Comparison of ENCODE assay signal across 8 cellular contexts in genomic region chr11:63614136-63614664, GRCh38. TPM values are rescaled to one million over a fixed set of nuclear protein-coding genes. Genes with fewer than 3 reads are reported as not detected.
DNase-seq lines count a peak whose midpoint lies in the region; ATAC-seq and TF ChIP-seq lines count a peak whose summit lies in the region.

Gene PLAAT3, minus strand, starts transcription at chr11:63614433. Its CDS starts 419 bp downstream, at chr11:63614014.

- no peak within 1 kb of the TSS for H3K27ac ChIP-seq in AG04450 (ENCODE audit: low read depth, low read length)
- H3K27ac ChIP-seq in esophagus (ENCODE audit: low read depth in 2 of 2, low read length in 1 of 2) = peak within 1 kb of the TSS; percentile 24 to 56
- H3K27ac ChIP-seq in stomach = peak within 1 kb of the TSS; percentile 79 to 91 (median 84)

- POLR2A ChIA-PET in AG04450 (lab: Yijun Ruan, JAX) = no interaction called here

- TF ChIP-seq EP300 in stomach (IDR thresholded peaks at IDR 0.05) = no peak

- TF ChIP-seq CTCF in AG04450 (IDR thresholded peaks at IDR 0.05; ENCODE audit: low read depth, low read length) (no peak), stomach (IDR thresholded peaks at IDR 0.05) (no peak)

- H3K9me3 ChIP-seq in AG04450 (ENCODE audit: control insufficient read depth, insufficient read depth, low read length) (no peaks in the 10 kb centered on the region; the same call in 1 of the 2 replicates), esophagus (ENCODE audit: control insufficient read depth in 2 of 2, insufficient read depth in 1 of 2, low read depth in 1 of 2, low read length in 1 of 2) (no peaks in the 10 kb centered on the region), stomach (no peaks in the 10 kb centered on the region)

- H3K4me3 ChIP-seq in AG04450 (ENCODE audit: low read depth, low read length) (peak within 1 kb of the TSS; percentile 67), esophagus (ENCODE audit: low read depth in 1 of 2, low read length in 2 of 2) (peak within 1 kb of the TSS; percentile 46 to 53), stomach (peak within 1 kb of the TSS; percentile 56 to 81 (median 78))

- CTCF ChIA-PET in AG04450 (lab: Charles Lee) = no interaction called here

- intact Hi-C loops in stomach (cut with DNase I; ENCODE audit: low total_unique reads) = no loop called here

- H3K27me3 ChIP-seq in AG04450 (ENCODE audit: control insufficient read depth, insufficient read depth, low read length) (no peaks in the 10 kb centered on the region), esophagus (ENCODE audit: control insufficient read depth in 1 of 2, insufficient read depth in 2 of 2, low read length in 2 of 2) (no peaks in the 10 kb centered on the region), stomach (no peaks in the 10 kb centered on the region)

- DNase-seq in AG04450 (ENCODE audit: low read depth, low spot score) = no peak
- DNase-seq in NCI-H1930 (lab: John Stamatoyannopoulos, UW) = peak; percentile 36 to 54
- peak; percentile 31 for DNase-seq in activated T-cell treated with anti-CD3 and anti-CD28 coated beads for 48 hours (ENCODE audit: low read depth)
- DNase-seq in midbrain (lab: John Stamatoyannopoulos, UW) = peak; percentile 81
- DNase-seq in stomach = peak; percentile 85

- TF ChIP-seq POLR2A in stomach (IDR thresholded peaks at IDR 0.05) = peak in 1 of 4 donors; percentile 45

- H3K36me3 ChIP-seq in esophagus (ENCODE audit: control insufficient read depth in 2 of 2, insufficient read depth in 2 of 2, low read length in 1 of 2) (no peaks in the 10 kb centered on the region), stomach (no peaks in the 10 kb centered on the region)

- peak; percentile 44 for ATAC-seq in GM18907 (IDR thresholded peaks at IDR 0.05; ENCODE audit: unreplicated experiment)
- no peak for ATAC-seq in GM21526 (IDR thresholded peaks at IDR 0.05; ENCODE audit: low FRiP score, unreplicated experiment)

- 1% methylated on average over 51 to 53 of the region's 53 CpGs for WGBS in esophagus, 2 donors
- WGBS in stomach, 5 donors = 0 to 1% (median 0%) methylated on average over 4 to 53 of the region's 53 CpGs

- H3K4me1 ChIP-seq in esophagus (ENCODE audit: control insufficient read depth in 2 of 2, insufficient read depth in 2 of 2, low read length in 1 of 2) (no peaks in the 10 kb centered on the region), stomach (peaks cover 12 to 46% (median 35%) of the 10 kb centered on the region in 4 donors)

RNA-seq across cellular contexts. Expression of gene PLAAT3, which starts in this region (rescaled TPM):
- polyA plus RNA-seq in AG04450 (2011; rRNA removed) (8.1 and 11.6 TPM in 2 replicates), esophagus (1 to 10 TPM; 3.1 to 8.9 TPM), stomach (10 to 100 TPM; 51.2 to 75.0 (median 52.5) TPM)
- polyA minus RNA-seq in AG04450 (2011; rRNA and poly(A)+ RNA removed) = 11.1 and 15.2 TPM in 2 replicates
- total RNA-seq in stomach = 10 to 100 TPM in 3 of 5 donors, not detected in 2; 10.6 to 25.9 (median 21.0) TPM
